In the genomic region with DNA sequence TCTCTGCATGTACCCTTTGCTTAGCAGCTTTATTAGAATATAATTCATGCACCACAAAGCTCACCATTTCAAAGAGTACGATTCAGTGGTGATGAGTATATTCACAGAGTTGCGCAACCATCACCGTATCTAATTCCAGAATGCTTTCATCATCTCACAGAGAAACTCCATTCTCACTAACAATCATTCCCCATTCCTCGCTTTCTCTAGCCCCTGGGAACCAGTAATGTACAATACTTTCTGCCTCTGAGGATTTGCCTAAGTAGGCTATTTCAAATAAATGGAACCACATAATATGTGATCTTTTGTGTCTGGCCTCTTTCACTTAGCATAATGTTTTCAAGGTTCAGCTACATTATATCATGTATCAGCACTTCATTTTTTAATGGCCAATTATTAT, we compare ENCODE assay signal across 16 cellular contexts.
DNase-seq lines count a peak whose midpoint lies in the region; ATAC-seq, FAIRE-seq and TF ChIP-seq lines count a peak whose summit lies in the region.
"Had no signal": no experiment of that assay in that cellular context is flagged by ENCODE, and none has a peak within 500 bp of the region (broad histone marks: within the 10 kb centered on the region; RNA-seq: fewer than 3 reads in every experiment).

No MANE protein-coding gene starts in this region.

- H3K4me3 ChIP-seq in NB4 (ENCODE audit: low read depth, low read length) (no peak overlapping the region), cardiac fibroblast (replicated peaks in 1 of 2; ENCODE audit: low read depth in 2 of 2, low read length in 2 of 2) (no peak overlapping the region)

- no peak for FAIRE-seq in frontal cortex (lab: Jason Lieb, UNC)

- ATAC-seq in HG03280 (IDR thresholded peaks at IDR 0.05; ENCODE audit: unreplicated experiment) = no peak
- ATAC-seq: stimulated activated naive CD8-positive, alpha-beta T cell treated with anti-CD3 and anti-CD28 coated beads, Interleukin-15, amount 100 ng/mL, for 72 hours had no signal

- TF ChIP-seq CTCF in NB4 (IDR thresholded peaks at IDR 0.05; ENCODE audit: low read depth, low read length) = no peak
- TF ChIP-seq CTCF in cardiac fibroblast (IDR thresholded peaks at IDR 0.05; ENCODE audit: low read depth, low read length) = no peak

- TF ChIP-seq POLR2A in NB4 (IDR thresholded peaks at IDR 0.05; ENCODE audit: extremely low read depth, insufficient read length) = no peak

- DNase-seq in EH (ENCODE audit: low read depth) (peak; percentile 59), NB4 (ENCODE audit: low read depth) (peak; percentile 17), cardiac fibroblast (ENCODE audit: low read depth in 2 of 2) (peak; percentile 16 to 28), non-pigmented ciliary epithelial cell (ENCODE audit: low read depth) (peak; percentile 8), frontal cortex (ENCODE audit: low spot score in 2 of 2) (no peak)
- DNase-seq in activated naive CD4-positive, alpha-beta T cell treated with anti-CD3 and anti-CD28 coated beads, Interleukin-2, amount 50 U/mL, for 16 hours = no peak
- DNase-seq: activated CD4-positive, alpha-beta memory T cell treated with anti-CD3 and anti-CD28 coated beads for 36 hours; aorta; effector CD8-positive, alpha-beta T cell; HCEC 1CT; head of caudate nucleus; naive B cell; NCI-H1105; RPMI8226; stimulated activated naive CD8-positive, alpha-beta T cell treated with anti-CD3 and anti-CD28 coated beads, Interleukin-15, amount 100 ng/mL, for 72 hours had no signal

Comparison
In these comparisons a context has a peak if more than half of its experiments do, and no peak if none do; other contexts are left out.
1. DNase-seq: peak in EH (single experiment), NB4 (single experiment), cardiac fibroblast (2 of 2) and non-pigmented ciliary epithelial cell (single experiment); none in activated naive CD4-positive, alpha-beta T cell treated with anti-CD3 and anti-CD28 coated beads, Interleukin-2, amount 50 U/mL, for 16 hours (single experiment) and frontal cortex (0 of 2).